In the genomic region with DNA sequence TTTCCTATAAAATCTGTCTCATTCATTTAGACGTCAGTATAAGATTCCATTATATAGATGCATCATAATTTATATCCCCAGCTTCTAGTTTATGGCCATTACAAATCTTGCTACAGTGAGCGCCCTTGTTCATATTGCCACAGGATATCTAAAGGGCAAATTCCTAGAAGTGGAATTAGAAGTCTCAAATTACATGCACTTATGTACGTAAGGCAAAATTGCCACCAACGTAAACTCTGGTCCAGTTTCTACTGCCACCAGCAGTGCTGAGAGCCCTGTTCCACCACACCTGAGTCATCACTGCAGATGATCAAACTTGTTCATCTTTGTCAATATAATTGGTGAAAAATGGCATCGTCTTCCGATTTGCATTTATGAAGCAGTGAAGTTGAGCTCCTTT, we compare ENCODE assay signal across 1 cellular context.
TF ChIP-seq lines count a peak whose summit lies in the region.

No MANE protein-coding gene starts in this region.

TF ChIP-seq in HEK293, 187 proteins besides CTCF, POLR2A, EP300 and RAD21:
- TF ChIP-seq, protein P1, sequence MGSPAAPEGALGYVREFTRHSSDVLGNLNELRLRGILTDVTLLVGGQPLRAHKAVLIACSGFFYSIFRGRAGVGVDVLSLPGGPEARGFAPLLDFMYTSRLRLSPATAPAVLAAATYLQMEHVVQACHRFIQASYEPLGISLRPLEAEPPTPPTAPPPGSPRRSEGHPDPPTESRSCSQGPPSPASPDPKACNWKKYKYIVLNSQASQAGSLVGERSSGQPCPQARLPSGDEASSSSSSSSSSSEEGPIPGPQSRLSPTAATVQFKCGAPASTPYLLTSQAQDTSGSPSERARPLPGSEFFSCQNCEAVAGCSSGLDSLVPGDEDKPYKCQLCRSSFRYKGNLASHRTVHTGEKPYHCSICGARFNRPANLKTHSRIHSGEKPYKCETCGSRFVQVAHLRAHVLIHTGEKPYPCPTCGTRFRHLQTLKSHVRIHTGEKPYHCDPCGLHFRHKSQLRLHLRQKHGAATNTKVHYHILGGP (tag by site-specific recombination; IDR thresholded peaks at IDR 0.05): no peak; the same call in none of the 2 replicates
- TF ChIP-seq ZBTB48 (tag by site-specific recombination; IDR thresholded peaks at IDR 0.05): no peak
- no peak for TF ChIP-seq ZFHX2 (tag by site-specific recombination; conservative IDR thresholded peaks at IDR 0.05)
- TF ChIP-seq ZNF629 (tag by site-specific recombination; IDR thresholded peaks at IDR 0.05): 0 out of 2 replicates have a peak, but pooled peaks have one; percentile 32
- TF ChIP-seq, protein P2, sequence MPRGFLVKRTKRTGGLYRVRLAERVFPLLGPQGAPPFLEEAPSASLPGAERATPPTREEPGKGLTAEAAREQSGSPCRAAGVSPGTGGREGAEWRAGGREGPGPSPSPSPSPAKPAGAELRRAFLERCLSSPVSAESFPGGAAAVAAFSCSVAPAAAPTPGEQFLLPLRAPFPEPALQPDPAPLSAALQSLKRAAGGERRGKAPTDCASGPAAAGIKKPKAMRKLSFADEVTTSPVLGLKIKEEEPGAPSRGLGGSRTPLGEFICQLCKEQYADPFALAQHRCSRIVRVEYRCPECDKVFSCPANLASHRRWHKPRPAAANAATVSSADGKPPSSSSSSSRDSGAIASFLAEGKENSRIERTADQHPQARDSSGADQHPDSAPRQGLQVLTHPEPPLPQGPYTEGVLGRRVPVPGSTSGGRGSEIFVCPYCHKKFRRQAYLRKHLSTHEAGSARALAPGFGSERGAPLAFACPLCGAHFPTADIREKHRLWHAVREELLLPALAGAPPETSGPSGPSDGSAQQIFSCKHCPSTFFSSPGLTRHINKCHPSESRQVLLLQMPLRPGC (tag by site-specific recombination; IDR thresholded peaks at IDR 0.05): 0 out of 2 replicates have a peak, but pooled peaks have one; percentile 40
- TF ChIP-seq SP7 (tag by site-specific recombination; IDR thresholded peaks at IDR 0.05): 0 out of 2 replicates have a peak, but pooled peaks have one; percentile 13
- TF ChIP-seq ZNF169 (tag by site-specific recombination; IDR thresholded peaks at IDR 0.05): no peak
- TF ChIP-seq, protein P3, sequence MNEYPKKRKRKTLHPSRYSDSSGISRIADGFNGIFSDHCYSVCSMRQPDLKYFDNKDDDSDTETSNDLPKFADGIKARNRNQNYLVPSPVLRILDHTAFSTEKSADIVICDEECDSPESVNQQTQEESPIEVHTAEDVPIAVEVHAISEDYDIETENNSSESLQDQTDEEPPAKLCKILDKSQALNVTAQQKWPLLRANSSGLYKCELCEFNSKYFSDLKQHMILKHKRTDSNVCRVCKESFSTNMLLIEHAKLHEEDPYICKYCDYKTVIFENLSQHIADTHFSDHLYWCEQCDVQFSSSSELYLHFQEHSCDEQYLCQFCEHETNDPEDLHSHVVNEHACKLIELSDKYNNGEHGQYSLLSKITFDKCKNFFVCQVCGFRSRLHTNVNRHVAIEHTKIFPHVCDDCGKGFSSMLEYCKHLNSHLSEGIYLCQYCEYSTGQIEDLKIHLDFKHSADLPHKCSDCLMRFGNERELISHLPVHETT (tag by site-specific recombination; IDR thresholded peaks at IDR 0.05): no peak
- TF ChIP-seq ZNF335 (tag by site-specific recombination; conservative IDR thresholded peaks at IDR 0.05): no peak
- TF ChIP-seq ZNF416 (tag by site-specific recombination; IDR thresholded peaks at IDR 0.05): no peak
- TF ChIP-seq GLIS2 (tag by site-specific recombination; IDR thresholded peaks at IDR 0.05): no peak
- TF ChIP-seq ZNF624 (tag by site-specific recombination; IDR thresholded peaks at IDR 0.05): no peak
- TF ChIP-seq FEZF1 (tag by site-specific recombination; IDR thresholded peaks at IDR 0.05): peak; percentile 50
- TF ChIP-seq GLIS1 (tag by site-specific recombination; IDR thresholded peaks at IDR 0.05): peak; percentile 62
- TF ChIP-seq, protein P4, sequence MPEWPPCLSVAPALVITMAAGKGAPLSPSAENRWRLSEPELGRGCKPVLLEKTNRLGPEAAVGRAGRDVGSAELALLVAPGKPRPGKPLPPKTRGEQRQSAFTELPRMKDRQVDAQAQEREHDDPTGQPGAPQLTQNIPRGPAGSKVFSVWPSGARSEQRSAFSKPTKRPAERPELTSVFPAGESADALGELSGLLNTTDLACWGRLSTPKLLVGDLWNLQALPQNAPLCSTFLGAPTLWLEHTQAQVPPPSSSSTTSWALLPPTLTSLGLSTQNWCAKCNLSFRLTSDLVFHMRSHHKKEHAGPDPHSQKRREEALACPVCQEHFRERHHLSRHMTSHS (tag by site-specific recombination; IDR thresholded peaks at IDR 0.05): no peak
- TF ChIP-seq, protein P5, sequence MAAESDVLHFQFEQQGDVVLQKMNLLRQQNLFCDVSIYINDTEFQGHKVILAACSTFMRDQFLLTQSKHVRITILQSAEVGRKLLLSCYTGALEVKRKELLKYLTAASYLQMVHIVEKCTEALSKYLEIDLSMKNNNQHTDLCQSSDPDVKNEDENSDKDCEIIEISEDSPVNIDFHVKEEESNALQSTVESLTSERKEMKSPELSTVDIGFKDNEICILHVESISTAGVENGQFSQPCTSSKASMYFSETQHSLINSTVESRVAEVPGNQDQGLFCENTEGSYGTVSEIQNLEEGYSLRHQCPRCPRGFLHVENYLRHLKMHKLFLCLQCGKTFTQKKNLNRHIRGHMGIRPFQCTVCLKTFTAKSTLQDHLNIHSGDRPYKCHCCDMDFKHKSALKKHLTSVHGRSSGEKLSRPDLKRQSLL (tag by site-specific recombination; IDR thresholded peaks at IDR 0.05): no peak
- TF ChIP-seq ZNF600 (tag by site-specific recombination; IDR thresholded peaks at IDR 0.05): peak; percentile 45; the same call in 1 of the 2 replicates
- TF ChIP-seq SALL2 (tag by site-specific recombination; IDR thresholded peaks at IDR 0.05; ENCODE audit: borderline replicate concordance): no peak
- no peak for TF ChIP-seq IKZF3 (tag by site-specific recombination; IDR thresholded peaks at IDR 0.05)
- TF ChIP-seq ZNF202 (tag by site-specific recombination; IDR thresholded peaks at IDR 0.05; ENCODE audit: borderline replicate concordance): no peak
- TF ChIP-seq, protein P6, sequence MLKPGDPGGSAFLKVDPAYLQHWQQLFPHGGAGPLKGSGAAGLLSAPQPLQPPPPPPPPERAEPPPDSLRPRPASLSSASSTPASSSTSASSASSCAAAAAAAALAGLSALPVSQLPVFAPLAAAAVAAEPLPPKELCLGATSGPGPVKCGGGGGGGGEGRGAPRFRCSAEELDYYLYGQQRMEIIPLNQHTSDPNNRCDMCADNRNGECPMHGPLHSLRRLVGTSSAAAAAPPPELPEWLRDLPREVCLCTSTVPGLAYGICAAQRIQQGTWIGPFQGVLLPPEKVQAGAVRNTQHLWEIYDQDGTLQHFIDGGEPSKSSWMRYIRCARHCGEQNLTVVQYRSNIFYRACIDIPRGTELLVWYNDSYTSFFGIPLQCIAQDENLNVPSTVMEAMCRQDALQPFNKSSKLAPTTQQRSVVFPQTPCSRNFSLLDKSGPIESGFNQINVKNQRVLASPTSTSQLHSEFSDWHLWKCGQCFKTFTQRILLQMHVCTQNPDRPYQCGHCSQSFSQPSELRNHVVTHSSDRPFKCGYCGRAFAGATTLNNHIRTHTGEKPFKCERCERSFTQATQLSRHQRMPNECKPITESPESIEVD (tag by site-specific recombination; IDR thresholded peaks at IDR 0.05): peak; percentile 40; the same call in 1 of the 2 replicates
- peak; percentile 39; the same call in 1 of the 2 replicates for TF ChIP-seq OSR2 (tag by site-specific recombination; IDR thresholded peaks at IDR 0.05)
